Comparison of ENCODE assay signal across 16 cellular contexts in genomic region chr9:125410522-125410894, GRCh38.
DNase-seq lines count a peak whose midpoint lies in the region; ATAC-seq, FAIRE-seq and TF ChIP-seq lines count a peak whose summit lies in the region.
"Had no signal": no experiment of that assay in that cellular context is flagged by ENCODE, and none has a peak within 500 bp of the region (broad histone marks: within the 10 kb centered on the region; RNA-seq: fewer than 3 reads in every experiment).

No MANE protein-coding gene starts in this region.

- H3K9me3 ChIP-seq in MM.1S (replicated peaks; ENCODE audit: insufficient read depth, low read length) = no peaks in the 10 kb centered on the region
- peaks cover 4% of the 10 kb centered on the region for H3K9me3 ChIP-seq in astrocyte (ENCODE audit: insufficient read depth, low read depth, low read length)
- H3K9me3 ChIP-seq: BE2C, pancreas, right atrium auricular region had no signal

- no peaks in the 10 kb centered on the region for H3K79me2 ChIP-seq in MM.1S (ENCODE audit: low read length)
- no peaks in the 10 kb centered on the region for H3K79me2 ChIP-seq in astrocyte (ENCODE audit: insufficient read depth, low read length)

- peaks cover 5% of the 10 kb centered on the region; the same call in 1 of the 2 replicates for H3K27me3 ChIP-seq in MM.1S (replicated peaks; ENCODE audit: insufficient read depth, low read length)
- no peaks in the 10 kb centered on the region for H3K27me3 ChIP-seq in astrocyte (ENCODE audit: insufficient read depth, low read length)
- H3K27me3 ChIP-seq: BE2C, pancreas, right atrium auricular region had no signal

- no peaks in the 10 kb centered on the region for H3K36me3 Mint-ChIP-seq in activated naive CD4-positive, alpha-beta T cell treated with anti-CD3 and anti-CD28 coated beads, Interleukin-2, amount 50 U/mL, for 24 hours
- H3K36me3 Mint-ChIP-seq in activated naive CD4-positive, alpha-beta T cell treated with anti-CD3 and anti-CD28 coated beads, Interleukin-2, amount 10 ng/mL, durations not matched to agents 7 days and 5 days = no peaks in the 10 kb centered on the region
- H3K36me3 Mint-ChIP-seq in astrocyte (ENCODE audit: low read depth, unreplicated experiment) (no peaks in the 10 kb centered on the region), osteocyte (ENCODE audit: unreplicated experiment) (peaks cover 2% of the 10 kb centered on the region)

- H3K9me2 ChIP-seq in MM.1S (replicated peaks; ENCODE audit: insufficient read depth, low read length) = no peaks in the 10 kb centered on the region

- no peak for FAIRE-seq in astrocyte (lab: Jason Lieb, UNC)
- FAIRE-seq: A204.1, keratinocyte, pancreas had no signal

- H4K20me1 ChIP-seq in MM.1S (ENCODE audit: insufficient read depth, low read length) (no peaks in the 10 kb centered on the region), astrocyte (ENCODE audit: insufficient read depth, low read length) (no peaks in the 10 kb centered on the region)

- no peak overlapping the region for H3K27ac Mint-ChIP-seq in activated naive CD4-positive, alpha-beta T cell treated with anti-CD3 and anti-CD28 coated beads, Interleukin-2, amount 50 U/mL, for 24 hours
- H3K27ac Mint-ChIP-seq in activated naive CD4-positive, alpha-beta T cell treated with anti-CD3 and anti-CD28 coated beads, Interleukin-2, amount 10 ng/mL, durations not matched to agents 7 days and 5 days = no peak overlapping the region
- H3K27ac Mint-ChIP-seq in astrocyte (ENCODE audit: unreplicated experiment) (no peak overlapping the region), osteocyte (ENCODE audit: unreplicated experiment) (no peak overlapping the region)

- H3K9ac ChIP-seq in MM.1S (ENCODE audit: low read length) = no peak overlapping the region
- H3K9ac ChIP-seq in astrocyte (ENCODE audit: low read length) = no peak overlapping the region

- no peaks in the 10 kb centered on the region for H3K4me1 ChIP-seq in MM.1S (ENCODE audit: low read length)
- peaks cover 4% of the 10 kb centered on the region for H3K4me1 ChIP-seq in astrocyte (ENCODE audit: insufficient read depth, low read length)
- H3K4me1 ChIP-seq: BE2C had no signal

- 0 out of 2 replicates have a peak overlapping the region, but pooled peaks have one; percentile 23 for H2AFZ ChIP-seq in MM.1S (ENCODE audit: low read length)
- H2AFZ ChIP-seq in astrocyte (ENCODE audit: low read depth, low read length) = peak overlapping the region; percentile 52

- ATAC-seq in HG03108 (IDR thresholded peaks at IDR 0.05; ENCODE audit: unreplicated experiment) (no peak), GM21526 (IDR thresholded peaks at IDR 0.05; ENCODE audit: low FRiP score, unreplicated experiment) (no peak)

- H3K4me3 Mint-ChIP-seq in activated naive CD4-positive, alpha-beta T cell treated with anti-CD3 and anti-CD28 coated beads, Interleukin-2, amount 50 U/mL, for 24 hours = peak overlapping the region; percentile 8
- no peak overlapping the region for H3K4me3 Mint-ChIP-seq in activated naive CD4-positive, alpha-beta T cell treated with anti-CD3 and anti-CD28 coated beads, Interleukin-2, amount 10 ng/mL, durations not matched to agents 7 days and 5 days
- H3K4me3 Mint-ChIP-seq in astrocyte (ENCODE audit: unreplicated experiment) (no peak overlapping the region), osteocyte (ENCODE audit: unreplicated experiment) (no peak overlapping the region)

- H3K4me3 ChIP-seq in MM.1S (ENCODE audit: low read length) (no peak overlapping the region), astrocyte (ENCODE audit: insufficient read depth, low read depth, low read length) (no peak overlapping the region)
- H3K4me3 ChIP-seq: right atrium auricular region had no signal

- H3K27ac ChIP-seq in MM.1S (ENCODE audit: low read length) (no peak overlapping the region), astrocyte (ENCODE audit: low read depth, low read length) (no peak overlapping the region)
- H3K27ac ChIP-seq: pancreas, right atrium auricular region had no signal

- DNase-seq in activated naive CD4-positive, alpha-beta T cell treated with anti-CD3 and anti-CD28 coated beads, Interleukin-2, amount 10 ng/mL, durations not matched to agents 7 days and 5 days = no peak
- DNase-seq in MM.1S = no peak
- no peak for DNase-seq in astrocyte (ENCODE audit: low read depth)
- peak; percentile 84 for DNase-seq in osteocyte (ENCODE audit: extremely low spot score, unreplicated experiment)
- DNase-seq in HK-2 (ENCODE audit: unreplicated experiment) = no peak
- DNase-seq: GOT3, KG1, NCI-H187 treated with DMSO at 0.1 percent for 48 hours had no signal

- peaks cover 11% of the 10 kb centered on the region for H3K4me1 Mint-ChIP-seq in activated naive CD4-positive, alpha-beta T cell treated with anti-CD3 and anti-CD28 coated beads, Interleukin-2, amount 50 U/mL, for 24 hours
- H3K4me1 Mint-ChIP-seq in activated naive CD4-positive, alpha-beta T cell treated with anti-CD3 and anti-CD28 coated beads, Interleukin-2, amount 10 ng/mL, durations not matched to agents 7 days and 5 days = peaks cover 15% of the 10 kb centered on the region
- H3K4me1 Mint-ChIP-seq in astrocyte (ENCODE audit: low read depth, unreplicated experiment) (peaks cover 9% of the 10 kb centered on the region), osteocyte (ENCODE audit: unreplicated experiment) (peaks cover 6% of the 10 kb centered on the region)

- no peak for TF ChIP-seq CTCF in MM.1S (IDR thresholded peaks at IDR 0.05; ENCODE audit: low read length)
- TF ChIP-seq CTCF in astrocyte (IDR thresholded peaks at IDR 0.05; ENCODE audit: insufficient read depth, low read depth, low read length) = no peak
- TF ChIP-seq CTCF in osteocyte (IDR thresholded peaks at IDR 0.05) = no peak

- no peaks in the 10 kb centered on the region for H3F3A ChIP-seq in MM.1S (ENCODE audit: insufficient read depth, low read length)

- no peak overlapping the region for H3K4me2 ChIP-seq in MM.1S (ENCODE audit: low read depth, low read length)
- no peak overlapping the region for H3K4me2 ChIP-seq in astrocyte (ENCODE audit: low read length)

- H3K36me3 ChIP-seq in MM.1S (replicated peaks; ENCODE audit: insufficient read depth, low read length) (no peaks in the 10 kb centered on the region), astrocyte (ENCODE audit: insufficient read depth, low read length) (no peaks in the 10 kb centered on the region)
- H3K36me3 ChIP-seq: BE2C, pancreas, right atrium auricular region had no signal

- no peaks in the 10 kb centered on the region for H3K9me3 Mint-ChIP-seq in activated naive CD4-positive, alpha-beta T cell treated with anti-CD3 and anti-CD28 coated beads, Interleukin-2, amount 50 U/mL, for 24 hours
- no peaks in the 10 kb centered on the region for H3K9me3 Mint-ChIP-seq in activated naive CD4-positive, alpha-beta T cell treated with anti-CD3 and anti-CD28 coated beads, Interleukin-2, amount 10 ng/mL, durations not matched to agents 7 days and 5 days
- H3K9me3 Mint-ChIP-seq in astrocyte (ENCODE audit: unreplicated experiment) (peaks cover 2% of the 10 kb centered on the region), osteocyte (ENCODE audit: unreplicated experiment) (no peaks in the 10 kb centered on the region)

- CTCF ChIA-PET in activated naive CD4-positive, alpha-beta T cell treated with anti-CD3 and anti-CD28 coated beads, Interleukin-2, amount 10 ng/mL, durations not matched to agents 7 days and 5 days (lab: Charles Lee) = no interaction called here

- H3K27me3 Mint-ChIP-seq in activated naive CD4-positive, alpha-beta T cell treated with anti-CD3 and anti-CD28 coated beads, Interleukin-2, amount 50 U/mL, for 24 hours = peaks cover 19% of the 10 kb centered on the region
- peaks cover 58% of the 10 kb centered on the region for H3K27me3 Mint-ChIP-seq in activated naive CD4-positive, alpha-beta T cell treated with anti-CD3 and anti-CD28 coated beads, Interleukin-2, amount 10 ng/mL, durations not matched to agents 7 days and 5 days
- H3K27me3 Mint-ChIP-seq in astrocyte (ENCODE audit: low read depth, unreplicated experiment) (peaks cover 5% of the 10 kb centered on the region), osteocyte (ENCODE audit: unreplicated experiment) (no peaks in the 10 kb centered on the region)
